Comparison of ENCODE assay signal across 27 cellular contexts in the genomic region with DNA sequence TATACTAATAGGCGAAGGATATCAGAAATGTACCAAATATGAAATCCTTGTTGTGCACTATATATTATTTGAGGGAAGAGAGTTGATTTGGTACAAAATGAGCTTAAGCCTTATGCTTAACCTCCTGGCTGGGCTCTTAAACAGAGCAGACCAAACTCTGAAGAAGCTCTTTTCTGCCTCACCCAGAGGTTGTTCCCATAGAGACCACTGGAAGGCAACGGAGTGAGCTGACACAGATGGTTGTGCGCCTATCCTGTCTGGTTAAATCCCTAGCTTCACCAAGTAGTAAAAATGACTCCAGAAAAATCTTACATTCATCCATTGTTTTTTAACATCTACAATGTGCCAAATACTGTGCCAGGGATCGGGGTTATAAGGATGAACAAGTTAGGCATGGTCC. TPM values are rescaled to one million over a fixed set of nuclear protein-coding genes. Genes with fewer than 3 reads are reported as not detected.
DNase-seq lines count a peak whose midpoint lies in the region; ATAC-seq, FAIRE-seq and TF ChIP-seq lines count a peak whose summit lies in the region.
"Had no signal": no experiment of that assay in that cellular context is flagged by ENCODE, and none has a peak within 500 bp of the region (broad histone marks: within the 10 kb centered on the region; RNA-seq: fewer than 3 reads in every experiment).

No MANE protein-coding gene starts in this region.

- FAIRE-seq in GM12878 (lab: Jason Lieb, UNC), result no peak
- FAIRE-seq: D721Med, G401.6, GM12891 had no signal

- SMC1A ChIA-PET in GM12878 (lab: Charles Lee; ENCODE audit: uncharacterized antibody, unreplicated experiment), result interaction anchor here (1.4 to 2.5 kb wide), 7 partner anchors 12 to 37 kb away, joined by 4 to 8 read pairs (median 7); no protein-coding TSS in a partner anchor

- H3K27ac Mint-ChIP-seq in GM23338 (no peak overlapping the region), T-helper 17 cell (no peak overlapping the region)
- H3K27ac Mint-ChIP-seq: CD4-positive, CD25-positive, alpha-beta regulatory T cell; HFFc6; T-helper 1 cell treated with Interleukin-12 subunit alpha and Interleukin-12 subunit beta and Interleukin-4 antibody, amounts not matched to agents 30 μg/mL and 1 μg/mL, for 36 hours had no signal

- RAD21 ChIA-PET in GM12878 (lab: Charles Lee; ENCODE audit: unreplicated experiment), result interaction anchor here (1.3 to 2.0 kb wide), 4 partner anchors 14 to 42 kb away, joined by 3 to 6 read pairs (median 3); no protein-coding TSS in a partner anchor

- POLR2A ChIA-PET in GM12878 (lab: Charles Lee), result interaction anchor here (0.9 kb wide), 1 partner anchor 12 kb away, joined by 4 read pairs; no protein-coding TSS in a partner anchor

- H3K9me3 Mint-ChIP-seq in GM23338, result no peaks in the 10 kb centered on the region
- H3K9me3 Mint-ChIP-seq: T-helper 1 cell treated with Interleukin-12 subunit alpha and Interleukin-12 subunit beta and Interleukin-4 antibody, amounts not matched to agents 30 μg/mL and 1 μg/mL, for 36 hours had no signal

- TF ChIP-seq POLR2A in GM12878 (IDR thresholded peaks at IDR 0.05; ENCODE audit: low read depth, low read length), result no peak

- H3K79me2 ChIP-seq in GM23338 (replicated peaks; ENCODE audit: insufficient read depth) (no peaks in the 10 kb centered on the region), GM12878 (ENCODE audit: control insufficient read depth, insufficient read depth, low read length) (no peaks in the 10 kb centered on the region)

- H3F3A ChIP-seq in GM23338 (replicated peaks; ENCODE audit: low read depth), result no peaks in the 10 kb centered on the region

- H3K36me3 Mint-ChIP-seq in GM23338 (ENCODE audit: low read depth) (no peaks in the 10 kb centered on the region), T-helper 17 cell (ENCODE audit: low read depth) (no peaks in the 10 kb centered on the region)
- H3K36me3 Mint-ChIP-seq: CD4-positive, CD25-positive, alpha-beta regulatory T cell had no signal

- H3K9ac ChIP-seq in GM12878 (ENCODE audit: control insufficient read depth, insufficient read depth, low read length), result no peak overlapping the region
- H3K9ac ChIP-seq: BLaER1, SK-N-SH had no signal

- H3K4me2 ChIP-seq in GM23338 (no peak overlapping the region), GM12878 (ENCODE audit: control insufficient read depth, insufficient read depth) (no peak overlapping the region)
- H3K4me2 ChIP-seq: BLaER1, SK-N-SH had no signal

- no peak for TF ChIP-seq EP300 in GM12878 (IDR thresholded peaks at IDR 0.05; ENCODE audit: borderline replicate concordance in 1 of 2, control insufficient read depth in 1 of 2, low read depth in 2 of 2, low read length in 2 of 2)

- H3K4me3 ChIP-seq in GM23338 (no peak overlapping the region), GM12878 (no peak overlapping the region)
- H3K4me3 ChIP-seq: BLaER1, HAP-1, MG63 had no signal

- BruUV-seq in GM12878 (replicated peaks; lab: Mats Ljungman, UMichigan), result no TSS peak

- H3K4me1 Mint-ChIP-seq in GM23338 (no peaks in the 10 kb centered on the region), T-helper 17 cell (no peaks in the 10 kb centered on the region)
- H3K4me1 Mint-ChIP-seq: CD4-positive, CD25-positive, alpha-beta regulatory T cell had no signal

- H3K4me3 Mint-ChIP-seq in GM23338, result no peak overlapping the region
- no peak overlapping the region for H3K4me3 Mint-ChIP-seq in T-helper 17 cell
- H3K4me3 Mint-ChIP-seq: CD4-positive, CD25-positive, alpha-beta regulatory T cell; HFFc6; T-helper 1 cell treated with Interleukin-12 subunit alpha and Interleukin-12 subunit beta and Interleukin-4 antibody, amounts not matched to agents 30 μg/mL and 1 μg/mL, for 36 hours had no signal

- intact Hi-C loops in GM12878 (cut with micrococcal nuclease; ENCODE audit: unreplicated experiment), result no loop called here

- CTCF ChIA-PET in GM12878 (lab: Yijun Ruan, JAX), result interaction anchor here (0.9 to 1.6 kb wide), 4 partner anchors 52 to 157 kb away, joined by 3 to 6 read pairs (median 4); partner anchors contain the start of gene NOL4

- ATAC-seq in GM23338, result peak; percentile 77
- peak; percentile 65 for ATAC-seq in GM12878
- ATAC-seq in GM21737 (IDR thresholded peaks at IDR 0.05; ENCODE audit: unreplicated experiment), result no peak
- no peak for ATAC-seq in GM21825 (IDR thresholded peaks at IDR 0.05; ENCODE audit: unreplicated experiment)
- ATAC-seq in T-helper 17 cell, result no peak
- ATAC-seq: PC-3 had no signal

- H3K4me1 ChIP-seq in GM23338 (ENCODE audit: insufficient read depth) (no peaks in the 10 kb centered on the region), GM12878 (ENCODE audit: control insufficient read depth, insufficient read depth, low read length) (no peaks in the 10 kb centered on the region)
- H3K4me1 ChIP-seq: BLaER1, HAP-1 had no signal

- no peak for TF ChIP-seq RAD21 in GM12878 (IDR thresholded peaks at IDR 0.05; ENCODE audit: insufficient read depth, low read depth, low read length)

- H3K9me2 ChIP-seq in GM23338 (ENCODE audit: insufficient read depth), result no peaks in the 10 kb centered on the region
- H3K9me2 ChIP-seq: SK-N-SH had no signal

- WGBS in GM12878 (ENCODE audit: insufficient coverage, insufficient replicate concordance, low lambda C conversion rate, missing lambda C conversion rate), result 31% methylated on average over 4 of the region's 4 CpGs

- in situ Hi-C loops in GM12878 (cut with MboI), result no loop called here

- no peak overlapping the region for H3K27ac ChIP-seq in GM23338 (ENCODE audit: low read depth)
- H3K27ac ChIP-seq in GM12878 (ENCODE audit: control insufficient read depth, insufficient read depth), result no peak overlapping the region
- H3K27ac ChIP-seq: BLaER1 had no signal

- peaks cover 1% of the 10 kb centered on the region for H3K27me3 Mint-ChIP-seq in GM23338 (ENCODE audit: insufficient read depth, low read depth, poor library complexity)
- no peaks in the 10 kb centered on the region for H3K27me3 Mint-ChIP-seq in T-helper 17 cell
- H3K27me3 Mint-ChIP-seq: CD4-positive, CD25-positive, alpha-beta regulatory T cell had no signal

- H4K20me1 ChIP-seq in GM23338 (replicated peaks; ENCODE audit: insufficient read depth) (no peaks in the 10 kb centered on the region), GM12878 (ENCODE audit: control insufficient read depth, insufficient read depth) (no peaks in the 10 kb centered on the region)
- H4K20me1 ChIP-seq: BLaER1 had no signal

- H3K36me3 ChIP-seq in GM23338 (ENCODE audit: insufficient read depth), result no peaks in the 10 kb centered on the region
- no peaks in the 10 kb centered on the region for H3K36me3 ChIP-seq in GM12878 (ENCODE audit: control insufficient read depth in 2 of 2, insufficient read depth in 2 of 2, low read length in 1 of 2)
- H3K36me3 ChIP-seq: BLaER1, HAP-1, MG63 had no signal

- H3K9me3 ChIP-seq in GM12878 (replicated peaks; ENCODE audit: control insufficient read depth, insufficient read depth, low read length) (no peaks in the 10 kb centered on the region), T-helper 17 cell (ENCODE audit: control insufficient read depth, low read length, poor library complexity, severe bottlenecking) (no peaks in the 10 kb centered on the region)
- H3K9me3 ChIP-seq: BLaER1, HAP-1, MG63, SK-N-SH had no signal

- TF ChIP-seq CTCF in GM23338 (conservative IDR thresholded peaks at IDR 0.05; ENCODE audit: low read depth in 2 of 2) (no peak), GM12878 (IDR thresholded peaks at IDR 0.05 in 2 of 3, conservative IDR thresholded peaks at IDR 0.05 in 1 of 3; ENCODE audit: control insufficient read depth in 2 of 3, extremely low read depth in 1 of 3, insufficient read depth in 1 of 3, low read depth in 3 of 3, low read length in 3 of 3) (no peak)

- H3K27me3 ChIP-seq in GM23338 (ENCODE audit: insufficient read depth) (no peaks in the 10 kb centered on the region), GM12878 (replicated peaks in 1 of 2; ENCODE audit: control insufficient read depth in 2 of 2, insufficient read depth in 2 of 2, low read length in 1 of 2) (no peaks in the 10 kb centered on the region)
- H3K27me3 ChIP-seq: BLaER1, MG63 had no signal

- DNase-seq in NCI-H2081 (lab: John Stamatoyannopoulos, UW) (peak; percentile 19 to 52), NCI-H2081 treated with DMSO at 0.1 percent for 48 hours (lab: John Stamatoyannopoulos, UW) (no peak), GM23338 (ENCODE audit: low spot score) (peak; percentile 37), NCI-H146 treated with DMSO at 0.1 percent for 48 hours (lab: John Stamatoyannopoulos, UW; ENCODE audit: unreplicated experiment) (peak; percentile 69), GM12878 (ENCODE audit: low read depth, low spot score) (no peak), T-helper 17 cell (no peak)
- DNase-seq: CD4-positive, CD25-positive, alpha-beta regulatory T cell; HFFc6; IMR-90; KG1; MG63; NCI-H2171 treated with DMSO at 0.1 percent for 48 hours; NCI-H526 treated with DMSO at 0.1 percent for 48 hours; NK-92 treated with Interleukin-12 subunit alpha and Interleukin-12 subunit beta, amount 100 ng/mL, for 24 hours; PC-3; SW 1271; T1000 had no signal

- H2AFZ ChIP-seq in GM23338 (no peak overlapping the region), GM12878 (ENCODE audit: control insufficient read depth, low read depth, low read length) (no peak overlapping the region)

TF ChIP-seq in GM23338, 12 proteins besides CTCF, POLR2A, EP300 and RAD21 (continues in another document):
- TF ChIP-seq ZNF114 (CRISPR knock-in tag; IDR thresholded peaks at IDR 0.05) (no peak), POLR2AphosphoS5 (IDR thresholded peaks at IDR 0.05; ENCODE audit: low read depth) (no peak)

TF ChIP-seq in GM12878, 131 proteins besides CTCF, POLR2A, EP300 and RAD21 (continues in another document):
- no peak for TF ChIP-seq BACH1 (IDR thresholded peaks at IDR 0.05; ENCODE audit: borderline replicate concordance)

RNA-seq across cellular contexts. Expression of gene NOL4, which starts 55.9 kb away (rescaled TPM):
- total RNA-seq in GM23338 (2014; rRNA removed; shearing (Covaris generic)), result 0.52 and 4.4 TPM in 2 replicates
- polyA plus RNA-seq in GM23338 (2016; fragmentation: Nextera tagmentation; extraction: Ambion mirVana) (0.33 and 0.63 TPM in 2 replicates), GM12878 (2011; rRNA removed) (3.6 and 4.2 TPM in 2 replicates), GM12878 (2014; fragmentation: Illumina TruSeq; extraction: Trizol) (5.8 TPM in 2 replicates), GM12878 (2014; fragmentation: Nextera tagmentation; extraction: Ambion mirVana) (1 to 10 TPM; 1.3 to 2.8 TPM), GM12878 (2014; rRNA removed) (4.2 and 4.6 TPM in 2 replicates), GM12878 (2016; fragmentation: Nextera tagmentation; extraction: Ambion mirVana) (1 to 10 TPM; 6.8 to 7.4 TPM)
- 51.1 and 65.7 TPM in 2 replicates for total RNA-seq in GM12878 (2013; cell fraction: nucleolus; rRNA removed)
- total RNA-seq in GM12878 (2014; rRNA removed) (6.7 and 6.8 TPM in 2 replicates), GM12878 (2014; rRNA removed; fragmentation: Illumina TruSeq; extraction: Trizol) (9.3 and 9.4 TPM in 2 replicates), GM12878 (2021) (8.5 and 10.0 TPM in 2 replicates), T-helper 17 cell (not detected)
- 0.29 TPM for polyA plus RNA-seq in GM12878 (2011; ENCODE audit: low read depth)
- polyA plus RNA-seq in GM12878 (2011; cell fraction: cytosol; rRNA removed), result 1.6 and 2.0 TPM in 2 replicates
- 2.3 and 3.0 TPM in 2 replicates for polyA plus RNA-seq in GM12878 (2011; cell fraction: nucleus; rRNA removed)
- 0.49 TPM in 2 replicates for polyA plus RNA-seq in GM12878 (2012)
- polyA minus RNA-seq in GM12878 (2011; rRNA and poly(A)+ RNA removed), result 5.7 and 7.5 TPM in 2 replicates
- polyA minus RNA-seq in GM12878 (2011; cell fraction: cytosol; rRNA and poly(A)+ RNA removed), result 1.8 and 3.9 TPM in 2 replicates
- polyA minus RNA-seq in GM12878 (2011; cell fraction: nucleus; rRNA and poly(A)+ RNA removed), result 17.7 and 21.7 TPM in 2 replicates
- total RNA-seq: A172; CD4-positive, CD25-positive, alpha-beta regulatory T cell; HFFc6; IMR-90; PC-3 had no signal
- polyA plus RNA-seq: CD4-positive, CD25-positive, alpha-beta regulatory T cell; IMR-90 had no signal

Comparison
In these comparisons a context has a peak if more than half of its experiments do, and no peak if none do; other contexts are left out.
1. DNase-seq: peak in NCI-H2081 (2 of 2), GM23338 (single experiment) and NCI-H146 treated with DMSO at 0.1 percent for 48 hours (single experiment); none in NCI-H2081 treated with DMSO at 0.1 percent for 48 hours (single experiment), GM12878 (single experiment) and T-helper 17 cell (0 of 3).
2. ATAC-seq: peak in GM23338 (single experiment) and GM12878 (single experiment); none in GM21737 (single experiment), GM21825 (single experiment) and T-helper 17 cell (single experiment).